8 cellular contexts compared by ENCODE assay signal in the genomic region with DNA sequence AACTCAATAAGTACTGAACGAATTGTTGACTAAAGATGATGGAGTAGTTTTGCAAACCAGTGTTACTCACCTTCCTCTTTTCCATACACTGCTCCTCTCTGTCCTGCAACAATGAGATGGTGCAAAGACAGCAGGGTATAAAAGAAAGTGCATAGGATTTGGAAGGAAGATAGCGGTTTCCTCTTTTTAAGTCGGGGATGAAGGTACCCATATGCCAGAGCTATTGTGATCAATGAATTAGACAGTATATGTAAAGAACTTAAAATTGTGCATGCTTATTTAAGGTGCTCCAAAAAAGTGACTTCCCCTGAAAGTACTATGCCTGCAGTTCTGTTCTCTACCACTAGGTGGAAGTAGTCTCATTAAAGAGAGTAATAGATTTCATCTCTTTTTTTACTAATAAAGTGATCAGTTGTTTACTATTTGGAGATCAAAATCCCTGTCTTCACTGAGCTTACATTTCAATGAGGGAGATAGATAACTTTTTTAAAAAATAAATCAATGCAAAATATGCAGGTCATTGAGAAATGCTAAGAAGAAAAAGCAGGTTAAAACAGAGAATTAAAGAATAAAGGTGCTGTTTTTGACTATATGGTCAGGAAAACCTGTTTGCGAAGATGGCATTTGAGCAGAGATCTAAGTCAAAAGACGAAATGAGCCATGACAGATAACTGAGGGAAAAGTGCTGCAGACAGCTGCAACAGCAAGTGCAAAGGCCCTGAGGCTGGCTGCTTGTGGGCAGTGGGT.
A peak's percentile ranks its signal among the peaks of the same experiment; 100 is the strongest.
DNase-seq lines count a peak whose midpoint lies in the region; ATAC-seq and TF ChIP-seq lines count a peak whose summit lies in the region.

No MANE protein-coding gene starts in this region.

- no peak for DNase-seq in CD8-positive, alpha-beta T cell
- peak; percentile 35 for DNase-seq in HFFc6
- no peak for DNase-seq in WERI-Rb-1
- peak; percentile 45 for DNase-seq in kidney tubule cell (ENCODE audit: low spot score)
- DNase-seq in activated gamma-delta T cell treated with Interleukin-2 at 50 U/mL for 16 hours = no peak
- DNase-seq in anterior cingulate cortex (lab: John Stamatoyannopoulos, UW) = no peak
- no peak for DNase-seq in GM19240 (ENCODE audit: insufficient read length, low spot score)

- ATAC-seq in CD8-positive, alpha-beta T cell = no peak
- no peak for ATAC-seq in HG02981 (IDR thresholded peaks at IDR 0.05; ENCODE audit: unreplicated experiment)

- CTCF ChIA-PET in CD8-positive, alpha-beta T cell (lab: Charles Lee) = interaction anchor here (1.0 to 1.8 kb wide), 5 partner anchors 10 to 170 kb away, joined by 3 to 7 read pairs (median 4); no protein-coding TSS in a partner anchor

- H3K36me3 Mint-ChIP-seq in CD8-positive, alpha-beta T cell = no peaks in the 10 kb centered on the region
- H3K36me3 Mint-ChIP-seq in HFFc6 (ENCODE audit: low read depth) = no peaks in the 10 kb centered on the region

- no peaks in the 10 kb centered on the region for H3K27me3 Mint-ChIP-seq in CD8-positive, alpha-beta T cell (ENCODE audit: low read depth)
- H3K27me3 Mint-ChIP-seq in HFFc6 (ENCODE audit: insufficient read depth) = peaks cover 9% of the 10 kb centered on the region

- intact Hi-C loops in CD8-positive, alpha-beta T cell (cut with DNase I, micrococcal nuclease) = loop anchor here in 1 of 2 experiments (10.0 kb wide), 1 partner anchor 699 kb away; no protein-coding TSS in a partner anchor

- H3K4me3 ChIP-seq in CD8-positive, alpha-beta T cell (ENCODE audit: low read depth, low read length) = no peak overlapping the region
- H3K4me3 ChIP-seq in WERI-Rb-1 (ENCODE audit: low read depth, low read length) = no peak overlapping the region

- no peaks in the 10 kb centered on the region for H3K9me3 Mint-ChIP-seq in CD8-positive, alpha-beta T cell
- H3K9me3 Mint-ChIP-seq in HFFc6 = no peaks in the 10 kb centered on the region

- H3K27me3 ChIP-seq in CD8-positive, alpha-beta T cell (ENCODE audit: insufficient read depth, low read length) = no peaks in the 10 kb centered on the region
- H3K27me3 ChIP-seq in WERI-Rb-1 (ENCODE audit: insufficient read depth, low read depth, severe bottlenecking) = peaks cover 94% of the 10 kb centered on the region

- no peaks in the 10 kb centered on the region for H3K36me3 ChIP-seq in CD8-positive, alpha-beta T cell (ENCODE audit: insufficient read depth, low read length)
- no peaks in the 10 kb centered on the region for H3K36me3 ChIP-seq in WERI-Rb-1

- no peaks in the 10 kb centered on the region for H3K9me3 ChIP-seq in CD8-positive, alpha-beta T cell (ENCODE audit: low read length)
- peaks cover 8% of the 10 kb centered on the region for H3K9me3 ChIP-seq in WERI-Rb-1 (ENCODE audit: severe bottlenecking)

- H3K4me1 ChIP-seq in CD8-positive, alpha-beta T cell (ENCODE audit: insufficient read depth, low read length) = no peaks in the 10 kb centered on the region

- H3K27ac ChIP-seq in CD8-positive, alpha-beta T cell (ENCODE audit: low read depth, low read length) = no peak overlapping the region
- H3K27ac ChIP-seq in WERI-Rb-1 = no peak overlapping the region

- no peak overlapping the region for H3K4me3 Mint-ChIP-seq in CD8-positive, alpha-beta T cell
- H3K4me3 Mint-ChIP-seq in HFFc6 = no peak overlapping the region

- POLR2A ChIA-PET in CD8-positive, alpha-beta T cell (lab: Charles Lee) = no interaction called here

- peak; percentile 92 for TF ChIP-seq CTCF in CD8-positive, alpha-beta T cell (IDR thresholded peaks at IDR 0.05)
- TF ChIP-seq CTCF in HFFc6 (IDR thresholded peaks at IDR 0.05) (peak; percentile 93), WERI-Rb-1 (IDR thresholded peaks at IDR 0.05; ENCODE audit: low read depth, low read length) (peak; percentile 48)

- H3K4me1 Mint-ChIP-seq in CD8-positive, alpha-beta T cell (ENCODE audit: low read depth) = no peaks in the 10 kb centered on the region
- H3K4me1 Mint-ChIP-seq in HFFc6 (ENCODE audit: low read depth) = no peaks in the 10 kb centered on the region; the same call in 1 of the 2 replicates

- H3K27ac Mint-ChIP-seq in CD8-positive, alpha-beta T cell = no peak overlapping the region
- H3K27ac Mint-ChIP-seq in HFFc6 = no peak overlapping the region

Comparison
In these comparisons a context has a peak if more than half of its experiments do, and no peak if none do; other contexts are left out.
1. DNase-seq: peak in HFFc6 (single experiment) and kidney tubule cell (single experiment); none in CD8-positive, alpha-beta T cell (0 of 7), WERI-Rb-1 (single experiment), activated gamma-delta T cell treated with Interleukin-2 at 50 U/mL for 16 hours (single experiment), anterior cingulate cortex (0 of 58) and GM19240 (single experiment).
2. Peak in every context shown above with its lines, with median percentiles within 50 percentile points of each other: CTCF ChIP-seq.